11 cellular contexts compared by ENCODE assay signal in the genomic region with DNA sequence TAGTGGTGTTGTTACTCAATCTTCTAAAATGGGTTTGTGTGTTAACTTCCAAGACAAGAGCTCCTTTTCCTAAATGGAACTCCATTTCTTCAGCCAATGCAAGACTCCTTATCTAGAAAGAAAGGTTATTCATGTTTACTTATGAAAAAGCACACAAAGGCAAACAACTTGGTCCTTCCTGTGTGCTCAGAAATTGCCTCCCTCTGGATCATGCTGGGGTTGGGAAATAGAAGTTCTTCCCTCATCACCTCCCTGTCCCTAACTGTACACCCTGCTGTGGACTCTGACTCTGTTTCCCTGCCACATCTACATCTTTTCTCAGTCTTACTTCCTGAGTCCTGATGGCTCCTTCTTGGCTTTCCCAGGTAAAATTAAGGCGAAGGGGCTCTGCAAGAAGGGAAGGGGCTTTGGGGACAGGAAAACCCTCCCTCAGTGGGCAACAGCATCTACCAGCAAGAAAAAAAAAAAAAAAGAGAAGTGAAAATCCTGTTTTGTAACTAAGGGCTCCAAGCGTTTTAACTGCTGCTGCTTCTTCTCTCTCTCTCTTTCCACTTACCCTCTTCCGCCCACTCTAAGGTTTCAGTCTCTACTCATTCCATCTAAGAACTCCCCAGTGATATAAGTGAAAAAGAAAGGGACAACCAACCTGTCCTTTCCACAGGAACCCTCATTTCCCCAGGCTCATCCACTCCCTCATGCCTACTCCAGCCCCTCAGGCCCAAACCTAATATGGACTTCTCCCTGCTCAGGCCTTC. TPM values are rescaled to one million over a fixed set of nuclear protein-coding genes. Genes with fewer than 3 reads are reported as not detected.
DNase-seq lines count a peak whose midpoint lies in the region; ATAC-seq and TF ChIP-seq lines count a peak whose summit lies in the region.
"Had no signal": no experiment of that assay in that cellular context is flagged by ENCODE, and none has a peak within 500 bp of the region (broad histone marks: within the 10 kb centered on the region; RNA-seq: fewer than 3 reads in every experiment).

No MANE protein-coding gene starts in this region.

- no peak overlapping the region for H2AFZ ChIP-seq in GM23248

- peaks cover 15% of the 10 kb centered on the region for H3K4me1 Mint-ChIP-seq in activated CD4-positive, alpha-beta T cell treated with anti-CD3 and anti-CD28 coated beads, Interleukin-2, amount 10 ng/mL, durations not matched to agents 24 days and 14 days
- peaks cover 21% of the 10 kb centered on the region for H3K4me1 Mint-ChIP-seq in activated CD4-positive, alpha-beta T cell treated with anti-CD3 and anti-CD28 coated beads, Interleukin-2, amount 10 ng/mL, durations not matched to agents 7 days and 5 days
- peaks cover 27 to 43% of the 10 kb centered on the region in 2 donors for H3K4me1 Mint-ChIP-seq in stimulated activated naive B cell treated with anti-CD40 and anti-IgM and Interleukin-4, amounts not matched to agents 10 μg/mL and 1 μg/mL and 100 μg/mL, for 72 hours

- peak overlapping the region; percentile 43 for H3K4me3 Mint-ChIP-seq in activated CD4-positive, alpha-beta T cell treated with anti-CD3 and anti-CD28 coated beads, Interleukin-2, amount 10 ng/mL, durations not matched to agents 24 days and 14 days
- no peak overlapping the region for H3K4me3 Mint-ChIP-seq in activated CD4-positive, alpha-beta T cell treated with anti-CD3 and anti-CD28 coated beads, Interleukin-2, amount 10 ng/mL, durations not matched to agents 7 days and 5 days
- H3K4me3 Mint-ChIP-seq in stimulated activated naive B cell treated with anti-CD40 and anti-IgM and Interleukin-4, amounts not matched to agents 10 μg/mL and 1 μg/mL and 100 μg/mL, for 72 hours = peak overlapping the region; percentile 43 to 66

- POLR2A ChIA-PET in activated CD4-positive, alpha-beta T cell treated with anti-CD3 and anti-CD28 coated beads, Interleukin-2, amount 10 ng/mL, durations not matched to agents 7 days and 5 days (lab: Charles Lee) = no interaction called here

- no peaks in the 10 kb centered on the region for H3K9me3 Mint-ChIP-seq in activated CD4-positive, alpha-beta T cell treated with anti-CD3 and anti-CD28 coated beads, Interleukin-2, amount 10 ng/mL, durations not matched to agents 24 days and 14 days
- no peaks in the 10 kb centered on the region for H3K9me3 Mint-ChIP-seq in activated CD4-positive, alpha-beta T cell treated with anti-CD3 and anti-CD28 coated beads, Interleukin-2, amount 10 ng/mL, durations not matched to agents 7 days and 5 days
- no peaks in the 10 kb centered on the region for H3K9me3 Mint-ChIP-seq in stimulated activated naive B cell treated with anti-CD40 and anti-IgM and Interleukin-4, amounts not matched to agents 10 μg/mL and 1 μg/mL and 100 μg/mL, for 72 hours

- no peaks in the 10 kb centered on the region for H4K20me1 ChIP-seq in GM23248 (ENCODE audit: insufficient read depth)

- ATAC-seq in HG02870 (IDR thresholded peaks at IDR 0.05; ENCODE audit: unreplicated experiment) = peak; percentile 86
- peak; percentile 83 to 87 for ATAC-seq in stimulated activated naive B cell treated with anti-CD40 and anti-IgM and Interleukin-4, amounts not matched to agents 10 μg/mL and 1 μg/mL and 100 μg/mL, for 72 hours (replicated peaks)
- no peak for ATAC-seq in psoas muscle
- ATAC-seq: A549 had no signal

- no peaks in the 10 kb centered on the region for H3K27me3 ChIP-seq in GM23248 (replicated peaks; ENCODE audit: insufficient read depth)
- peaks cover 0 to 6% (median 0%) of the 10 kb centered on the region in 3 donors for H3K27me3 ChIP-seq in psoas muscle (ENCODE audit: insufficient read depth in 3 of 3, low read length in 2 of 3)

- TF ChIP-seq CTCF in psoas muscle (IDR thresholded peaks at IDR 0.05) = no peak

- no peaks in the 10 kb centered on the region for H3K79me2 ChIP-seq in GM23248 (ENCODE audit: insufficient read depth)

- no peaks in the 10 kb centered on the region for H3K9me3 ChIP-seq in GM23248 (ENCODE audit: low read depth)
- H3K9me3 ChIP-seq in psoas muscle = no peaks in the 10 kb centered on the region
- H3K9me3 ChIP-seq: A549 had no signal

- no peaks in the 10 kb centered on the region for H3F3A ChIP-seq in GM23248 (ENCODE audit: insufficient read depth)

- CTCF ChIA-PET in activated CD4-positive, alpha-beta T cell treated with anti-CD3 and anti-CD28 coated beads, Interleukin-2, amount 10 ng/mL, durations not matched to agents 7 days and 5 days (lab: Charles Lee) = no interaction called here

- no peaks in the 10 kb centered on the region for H3K36me3 ChIP-seq in GM23248 (ENCODE audit: low read depth)
- no peaks in the 10 kb centered on the region for H3K36me3 ChIP-seq in psoas muscle (ENCODE audit: insufficient read depth in 1 of 2, low read depth in 1 of 2)

- no peak overlapping the region for H3K4me2 ChIP-seq in GM23248 (ENCODE audit: unreplicated experiment)
- H3K4me2 ChIP-seq: A549 had no signal

- H3K9me2 ChIP-seq in GM23248 (ENCODE audit: insufficient read depth) = no peaks in the 10 kb centered on the region

- H3K27me3 Mint-ChIP-seq in activated CD4-positive, alpha-beta T cell treated with anti-CD3 and anti-CD28 coated beads, Interleukin-2, amount 10 ng/mL, durations not matched to agents 24 days and 14 days = no peaks in the 10 kb centered on the region
- H3K27me3 Mint-ChIP-seq in activated CD4-positive, alpha-beta T cell treated with anti-CD3 and anti-CD28 coated beads, Interleukin-2, amount 10 ng/mL, durations not matched to agents 7 days and 5 days = no peaks in the 10 kb centered on the region
- no peaks in the 10 kb centered on the region for H3K27me3 Mint-ChIP-seq in stimulated activated naive B cell treated with anti-CD40 and anti-IgM and Interleukin-4, amounts not matched to agents 10 μg/mL and 1 μg/mL and 100 μg/mL, for 72 hours

- H3K4me1 ChIP-seq in GM23248 (ENCODE audit: insufficient read depth) = no peaks in the 10 kb centered on the region
- H3K4me1 ChIP-seq in psoas muscle = no peaks in the 10 kb centered on the region
- H3K4me1 ChIP-seq: A549 had no signal

- H3K4me3 ChIP-seq in GM23248 (no peak overlapping the region), psoas muscle (no peak overlapping the region)
- H3K4me3 ChIP-seq: A549 had no signal

- WGBS in GM23248 (ENCODE audit: low coverage in 1 of 2, low lambda C conversion rate in 2 of 2, missing lambda C conversion rate in 2 of 2), 2 experiments = 93 to 100% methylated on average over 3 of the region's 3 CpGs
- WGBS in psoas muscle, 3 donors = 63 to 89% (median 78%) methylated on average over 2 to 3 of the region's 3 CpGs

- intact Hi-C loops in activated CD4-positive, alpha-beta T cell treated with anti-CD3 and anti-CD28 coated beads, Interleukin-2, amount 10 ng/mL, durations not matched to agents 24 days and 14 days (cut with micrococcal nuclease) = no loop called here
- intact Hi-C loops in psoas muscle (cut with DNase I) = no loop called here

- H3K27ac Mint-ChIP-seq in activated CD4-positive, alpha-beta T cell treated with anti-CD3 and anti-CD28 coated beads, Interleukin-2, amount 10 ng/mL, durations not matched to agents 24 days and 14 days = peak overlapping the region; percentile 19
- no peak overlapping the region for H3K27ac Mint-ChIP-seq in activated CD4-positive, alpha-beta T cell treated with anti-CD3 and anti-CD28 coated beads, Interleukin-2, amount 10 ng/mL, durations not matched to agents 7 days and 5 days
- peak overlapping the region; percentile 39 for H3K27ac Mint-ChIP-seq in stimulated activated naive B cell treated with anti-CD40 and anti-IgM and Interleukin-4, amounts not matched to agents 10 μg/mL and 1 μg/mL and 100 μg/mL, for 72 hours

- H3K27ac ChIP-seq in GM23248 (no peak overlapping the region), psoas muscle (no peak overlapping the region)
- H3K27ac ChIP-seq: A549 had no signal

- H3K36me3 Mint-ChIP-seq in activated CD4-positive, alpha-beta T cell treated with anti-CD3 and anti-CD28 coated beads, Interleukin-2, amount 10 ng/mL, durations not matched to agents 24 days and 14 days (ENCODE audit: low read depth) = no peaks in the 10 kb centered on the region
- no peaks in the 10 kb centered on the region for H3K36me3 Mint-ChIP-seq in activated CD4-positive, alpha-beta T cell treated with anti-CD3 and anti-CD28 coated beads, Interleukin-2, amount 10 ng/mL, durations not matched to agents 7 days and 5 days (ENCODE audit: low read depth)
- no peaks in the 10 kb centered on the region for H3K36me3 Mint-ChIP-seq in stimulated activated naive B cell treated with anti-CD40 and anti-IgM and Interleukin-4, amounts not matched to agents 10 μg/mL and 1 μg/mL and 100 μg/mL, for 72 hours

- in situ Hi-C loops in GM23248 (cut with MboI) = no loop called here

- DNase-seq in activated CD4-positive, alpha-beta T cell treated with anti-CD3 and anti-CD28 coated beads, Interleukin-2, amount 10 ng/mL, durations not matched to agents 24 days and 14 days = no peak
- no peak for DNase-seq in activated CD4-positive, alpha-beta T cell treated with anti-CD3 and anti-CD28 coated beads, Interleukin-2, amount 10 ng/mL, durations not matched to agents 7 days and 5 days
- DNase-seq in MV-4-11 (lab: John Stamatoyannopoulos, UW) (peak; percentile 88), GM23248 (no peak), psoas muscle (no peak), NCI-H2171 treated with DMSO at 0.1 percent for 48 hours (lab: John Stamatoyannopoulos, UW) (no peak)
- peak; percentile 29 for DNase-seq in stimulated activated naive B cell treated with anti-CD40 and anti-IgM and Interleukin-4, amounts not matched to agents 10 μg/mL and 1 μg/mL and 100 μg/mL, for 72 hours
- DNase-seq: stimulated activated CD8-positive, alpha-beta memory T cell treated with anti-CD3 and anti-CD28 coated beads, Interleukin-4, amount 100 ng/mL, for 48 hours had no signal

- H3K9ac ChIP-seq in GM23248 = no peak overlapping the region

RNA-seq across cellular contexts. Expression of gene TASL, which starts 19.9 kb away (rescaled TPM):
- 4.2 and 5.1 TPM in 2 replicates for total RNA-seq in activated CD4-positive, alpha-beta T cell treated with anti-CD3 and anti-CD28 coated beads, Interleukin-2, amount 10 ng/mL, durations not matched to agents 24 days and 14 days
- 1 to 10 TPM; 5.9 to 6.2 TPM for total RNA-seq in activated CD4-positive, alpha-beta T cell treated with anti-CD3 and anti-CD28 coated beads, Interleukin-2, amount 10 ng/mL, durations not matched to agents 7 days and 5 days
- not detected in 2 replicates for total RNA-seq in GM23248 (2014; rRNA removed; shearing (Covaris generic))
- polyA plus RNA-seq in GM23248 (2016; fragmentation: Nextera tagmentation; extraction: Ambion mirVana) (not detected in 2 replicates), psoas muscle (under 1 TPM in 2 of 3 donors, not detected in 1; 0.04 to 0.09 TPM)
- under 1 TPM; 0.11 to 0.34 (median 0.18) TPM for total RNA-seq in psoas muscle
- total RNA-seq: glomerular endothelial cell had no signal
- polyA plus RNA-seq: A549 had no signal

RNA-seq across cellular contexts. Expression of gene GK, which starts 55.8 kb away (rescaled TPM):
- total RNA-seq in activated CD4-positive, alpha-beta T cell treated with anti-CD3 and anti-CD28 coated beads, Interleukin-2, amount 10 ng/mL, durations not matched to agents 24 days and 14 days = 67.0 and 67.5 TPM in 2 replicates
- total RNA-seq in activated CD4-positive, alpha-beta T cell treated with anti-CD3 and anti-CD28 coated beads, Interleukin-2, amount 10 ng/mL, durations not matched to agents 7 days and 5 days = 10 to 100 TPM; 19.5 to 20.7 TPM
- total RNA-seq in GM23248 (2014; rRNA removed; shearing (Covaris generic)) = 10.4 and 11.8 TPM in 2 replicates
- polyA plus RNA-seq in GM23248 (2016; fragmentation: Nextera tagmentation; extraction: Ambion mirVana) (15.2 and 16.9 TPM in 2 replicates), psoas muscle (1 to 10 TPM; 1.1 to 5.2 (median 4.2) TPM)
- total RNA-seq in psoas muscle = 1 to 10 TPM; 3.3 to 5.1 (median 4.1) TPM

Comparison
In these comparisons a context has a peak if more than half of its experiments do, and no peak if none do; other contexts are left out.
1. DNase-seq: peak in MV-4-11 (single experiment) and stimulated activated naive B cell treated with anti-CD40 and anti-IgM and Interleukin-4, amounts not matched to agents 10 μg/mL and 1 μg/mL and 100 μg/mL, for 72 hours (single experiment); none in activated CD4-positive, alpha-beta T cell treated with anti-CD3 and anti-CD28 coated beads, Interleukin-2, amount 10 ng/mL, durations not matched to agents 24 days and 14 days (single experiment), activated CD4-positive, alpha-beta T cell treated with anti-CD3 and anti-CD28 coated beads, Interleukin-2, amount 10 ng/mL, durations not matched to agents 7 days and 5 days (single experiment), GM23248 (single experiment), psoas muscle (0 of 2) and NCI-H2171 treated with DMSO at 0.1 percent for 48 hours (single experiment).
2. ATAC-seq: peak in HG02870 (single experiment) and stimulated activated naive B cell treated with anti-CD40 and anti-IgM and Interleukin-4, amounts not matched to agents 10 μg/mL and 1 μg/mL and 100 μg/mL, for 72 hours (2 of 2); none in psoas muscle (0 of 4).